In genomic region chr15:85010114-85010471, GRCh38 we compare ENCODE assay signal across 2 cellular contexts.
A peak's percentile ranks its signal among the peaks of the same experiment; 100 is the strongest.
TF ChIP-seq lines count a peak whose summit lies in the region.

No MANE protein-coding gene starts in this region.

TF ChIP-seq in A549, 52 proteins besides CTCF, POLR2A, EP300 and RAD21:
- no peak for TF ChIP-seq CEBPB (IDR thresholded peaks at IDR 0.05)
- TF ChIP-seq E2F6 (IDR thresholded peaks at IDR 0.05; ENCODE audit: borderline replicate concordance, low read depth) = no peak
- TF ChIP-seq EHMT2 (IDR thresholded peaks at IDR 0.05; ENCODE audit: low read depth) = no peak
- no peak for TF ChIP-seq MAZ (IDR thresholded peaks at IDR 0.05; ENCODE audit: borderline replicate concordance, low read depth, low read length)
- TF ChIP-seq HMGXB4 (CRISPR knock-in tag; IDR thresholded peaks at IDR 0.05; ENCODE audit: borderline replicate concordance) = no peak
- TF ChIP-seq NPAS2 (CRISPR knock-in tag; IDR thresholded peaks at IDR 0.05; ENCODE audit: borderline replicate concordance) = no peak
- no peak for TF ChIP-seq TFCP2L1 (CRISPR knock-in tag; IDR thresholded peaks at IDR 0.05)
- TF ChIP-seq CBX2 (IDR thresholded peaks at IDR 0.05; ENCODE audit: borderline replicate concordance, low read depth) = no peak
- no peak for TF ChIP-seq MAFK (IDR thresholded peaks at IDR 0.05; ENCODE audit: partially characterized antibody)
- no peak for TF ChIP-seq MYC (IDR thresholded peaks at IDR 0.05; ENCODE audit: borderline replicate concordance, low read length)
- TF ChIP-seq GATA3 (IDR thresholded peaks at IDR 0.05; ENCODE audit: borderline replicate concordance) = no peak
- TF ChIP-seq ZNF302 (CRISPR knock-in tag; IDR thresholded peaks at IDR 0.05) = no peak
- TF ChIP-seq REST (IDR thresholded peaks at IDR 0.05) = no peak
- TF ChIP-seq ELK1 (IDR thresholded peaks at IDR 0.05; ENCODE audit: low read depth, low read length) = no peak
- no peak for TF ChIP-seq RARB (CRISPR knock-in tag; IDR thresholded peaks at IDR 0.05)
- TF ChIP-seq HDAC2 (IDR thresholded peaks at IDR 0.05) = no peak
- no peak for TF ChIP-seq PBX3 (IDR thresholded peaks at IDR 0.05)
- TF ChIP-seq HOXA7 (CRISPR knock-in tag; IDR thresholded peaks at IDR 0.05) = no peak

TF ChIP-seq in K562, 482 proteins besides CTCF, POLR2A, EP300 and RAD21:
- TF ChIP-seq ELF4 (CRISPR knock-in tag; IDR thresholded peaks at IDR 0.05) (no peak), POLR3A (IDR thresholded peaks at IDR 0.05; ENCODE audit: borderline replicate concordance, extremely low read depth, insufficient read depth, insufficient read length) (no peak), EP400 (IDR thresholded peaks at IDR 0.05) (peak; percentile 27; the same call in 1 of the 2 replicates), ZNF592 (IDR thresholded peaks at IDR 0.05) (0 out of 2 replicates have a peak, but pooled peaks have one; percentile 36), MYC (IDR thresholded peaks at IDR 0.05; ENCODE audit: low read depth, low read length) (0 out of 2 replicates have a peak, but pooled peaks have one; percentile 16), MYC (CRISPR knock-in tag; IDR thresholded peaks at IDR 0.05; ENCODE audit: borderline replicate concordance, low read depth) (no peak), RCOR1 (IDR thresholded peaks at IDR 0.05; ENCODE audit: borderline replicate concordance in 1 of 2, low read depth in 2 of 2, low read length in 2 of 2) (0 out of 4 replicates have a peak, but pooled peaks of 1 of the 2 experiments have one; percentile 28), SPI1 (IDR thresholded peaks at IDR 0.05; ENCODE audit: borderline replicate concordance, low read depth, low read length) (0 out of 2 replicates have a peak, but pooled peaks have one; percentile 7), L3MBTL2 (IDR thresholded peaks at IDR 0.05) (peak; percentile 53), ADNP (tag; IDR thresholded peaks at IDR 0.05) (peak; percentile 51; the same call in 1 of the 2 replicates), CBX3 (IDR thresholded peaks at IDR 0.05; ENCODE audit: borderline replicate concordance in 1 of 2, low read length in 2 of 2) (no peak), MGA (IDR thresholded peaks at IDR 0.05) (peak; percentile 49; the same call in 1 of the 2 replicates)
TF ChIP-seq in K562: peak in this region for 8.
